In the genomic region with DNA sequence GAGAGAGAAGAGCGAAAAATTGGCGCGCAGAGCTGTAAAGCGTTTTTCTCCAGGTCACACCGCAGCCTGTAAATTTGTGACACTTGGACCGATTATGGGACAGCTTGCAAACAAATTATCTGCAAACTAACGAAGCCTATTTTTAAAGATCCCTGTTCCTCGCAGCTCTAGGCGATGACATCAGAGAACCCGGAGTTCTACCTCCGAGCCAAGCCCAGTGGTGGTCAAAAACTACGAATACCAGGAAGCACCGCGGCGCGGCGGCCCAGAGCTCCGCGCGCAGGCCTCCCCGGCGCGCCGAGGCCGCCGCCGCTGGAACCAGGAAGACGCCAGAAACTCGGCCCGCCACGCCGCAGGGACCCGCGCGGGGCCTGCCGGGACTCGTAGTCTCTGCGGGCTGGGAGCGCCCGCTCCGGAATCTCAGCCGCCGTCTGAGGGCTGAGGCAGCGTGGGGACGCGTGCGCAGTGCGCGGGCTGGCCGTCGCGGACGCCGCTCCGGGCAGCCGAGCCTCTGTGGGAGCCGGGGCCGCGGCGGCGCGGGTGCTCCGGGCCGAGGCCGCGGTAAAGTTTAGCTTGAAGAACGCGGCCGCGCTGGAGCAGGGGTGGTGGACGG, we compare ENCODE assay signal across 8 cellular contexts. TPM values are rescaled to one million over a fixed set of nuclear protein-coding genes. Genes with fewer than 3 reads are reported as not detected.
DNase-seq lines count a peak whose midpoint lies in the region; ATAC-seq and TF ChIP-seq lines count a peak whose summit lies in the region.

PLEKHA1 (plus strand) TSS at position 463 of the 613 bp plus-strand sequence. CDS start 18,493 bp downstream, outside the sequence.

- H3K4me1 Mint-ChIP-seq in Calu3 (ENCODE audit: low read depth, unreplicated experiment), result peaks cover 12% of the 10 kb centered on the region
- peaks cover 15% of the 10 kb centered on the region for H3K4me1 Mint-ChIP-seq in activated T-helper 1 cell treated with anti-CD3 and anti-CD28 coated beads, Interleukin-12 subunit alpha, Interleukin-12 subunit beta, Interleukin-2, Interleukin-4 antibody, amounts not matched to agents 30 ng/mL and 10 ng/mL and 1 ng/mL, durations not matched to agents 14 hours and 24 hours and 36 hours (ENCODE audit: low read depth)

- no peaks in the 10 kb centered on the region for H3K9me3 ChIP-seq in Peyer's patch
- H3K9me3 ChIP-seq in esophagus squamous epithelium, result no peaks in the 10 kb centered on the region
- no peaks in the 10 kb centered on the region for H3K9me3 ChIP-seq in muscle layer of colon (ENCODE audit: low read length)

- CTCF ChIA-PET in Calu3 (lab: Charles Lee), result interaction anchor here (1.0 to 2.2 kb wide), 6 partner anchors 13 to 75 kb away, joined by 3 to 8 read pairs (median 4); no protein-coding TSS in a partner anchor

- peak; percentile 87 for ATAC-seq in GM21529 (IDR thresholded peaks at IDR 0.05; ENCODE audit: unreplicated experiment)

- 11 to 14% methylated on average over 5 to 7 of the region's 71 CpGs for WGBS in esophagus squamous epithelium, 2 donors

- H3K4me3 Mint-ChIP-seq in Calu3 (ENCODE audit: low read depth, unreplicated experiment), result peak within 1 kb of the TSS; percentile 82
- H3K4me3 Mint-ChIP-seq in activated T-helper 1 cell treated with anti-CD3 and anti-CD28 coated beads, Interleukin-12 subunit alpha, Interleukin-12 subunit beta, Interleukin-2, Interleukin-4 antibody, amounts not matched to agents 30 ng/mL and 10 ng/mL and 1 ng/mL, durations not matched to agents 14 hours and 24 hours and 36 hours, result peak within 1 kb of the TSS; percentile 90

- TF ChIP-seq CTCF in Calu3 (IDR thresholded peaks at IDR 0.05; ENCODE audit: unreplicated experiment) (no peak), Peyer's patch (IDR thresholded peaks at IDR 0.05) (peak in 1 of 6 experiments; percentile 27), esophagus squamous epithelium (IDR thresholded peaks at IDR 0.05) (peak in 2 of 6 experiments; percentile 18 to 34)

- H3K27ac ChIP-seq in Peyer's patch (peak within 1 kb of the TSS; percentile 93 to 100 (median 96)), esophagus squamous epithelium (peak within 1 kb of the TSS; percentile 91 to 100 (median 98)), muscle layer of colon (ENCODE audit: low read depth, low read length) (peak within 1 kb of the TSS; percentile 96)

- peaks cover 24% of the 10 kb centered on the region for H3K36me3 Mint-ChIP-seq in Calu3 (ENCODE audit: insufficient read depth, unreplicated experiment)
- H3K36me3 Mint-ChIP-seq in activated T-helper 1 cell treated with anti-CD3 and anti-CD28 coated beads, Interleukin-12 subunit alpha, Interleukin-12 subunit beta, Interleukin-2, Interleukin-4 antibody, amounts not matched to agents 30 ng/mL and 10 ng/mL and 1 ng/mL, durations not matched to agents 14 hours and 24 hours and 36 hours (ENCODE audit: low read depth), result no peaks in the 10 kb centered on the region

- H3K27ac Mint-ChIP-seq in Calu3 (ENCODE audit: unreplicated experiment), result peak within 1 kb of the TSS; percentile 67
- H3K27ac Mint-ChIP-seq in activated T-helper 1 cell treated with anti-CD3 and anti-CD28 coated beads, Interleukin-12 subunit alpha, Interleukin-12 subunit beta, Interleukin-2, Interleukin-4 antibody, amounts not matched to agents 30 ng/mL and 10 ng/mL and 1 ng/mL, durations not matched to agents 14 hours and 24 hours and 36 hours, result peak within 1 kb of the TSS; percentile 92

- intact Hi-C loops in Calu3 (cut with micrococcal nuclease; ENCODE audit: unreplicated experiment) (no loop called here), esophagus squamous epithelium (cut with DNase I) (no loop called here)
- intact Hi-C loops in activated T-helper 1 cell treated with anti-CD3 and anti-CD28 coated beads, Interleukin-12 subunit alpha, Interleukin-12 subunit beta, Interleukin-2, Interleukin-4 antibody, amounts not matched to agents 30 ng/mL and 10 ng/mL and 1 ng/mL, durations not matched to agents 14 hours and 24 hours and 36 hours (cut with micrococcal nuclease), result loop anchor here (1.0 to 10.0 kb wide), 5 partner anchors 33 to 1520 kb away; partner anchors contain the start of genes ACADSB, FAM24B, IKZF5 and WDR11

- H3K4me1 ChIP-seq in Peyer's patch (peaks cover 0 to 18% (median 1%) of the 10 kb centered on the region in 4 donors), esophagus squamous epithelium (peaks cover 9 to 76% (median 32%) of the 10 kb centered on the region in 3 donors), muscle layer of colon (ENCODE audit: insufficient read depth, low read length) (peaks cover 20% of the 10 kb centered on the region)

- H3K9ac ChIP-seq in muscle layer of colon (ENCODE audit: low read length), result peak within 1 kb of the TSS; percentile 90

- no peaks in the 10 kb centered on the region for H3K27me3 Mint-ChIP-seq in Calu3 (ENCODE audit: unreplicated experiment)
- H3K27me3 Mint-ChIP-seq in activated T-helper 1 cell treated with anti-CD3 and anti-CD28 coated beads, Interleukin-12 subunit alpha, Interleukin-12 subunit beta, Interleukin-2, Interleukin-4 antibody, amounts not matched to agents 30 ng/mL and 10 ng/mL and 1 ng/mL, durations not matched to agents 14 hours and 24 hours and 36 hours (ENCODE audit: insufficient read depth), result peaks cover 52% of the 10 kb centered on the region

- BruUV-seq in Calu3 (replicated peaks; lab: Mats Ljungman, UMichigan), result no TSS peak

- H3K36me3 ChIP-seq in Peyer's patch, result no peaks in the 10 kb centered on the region
- peaks cover 0 to 7% (median 0%) of the 10 kb centered on the region in 3 donors for H3K36me3 ChIP-seq in esophagus squamous epithelium
- no peaks in the 10 kb centered on the region for H3K36me3 ChIP-seq in muscle layer of colon (ENCODE audit: insufficient read depth, low read length)

- DNase-seq in Calu3 (peak; percentile 92), HuH-7.5 (ENCODE audit: low spot score) (peak; percentile 75), Peyer's patch (peak; percentile 87 to 98 (median 97)), esophagus squamous epithelium (lab: John Stamatoyannopoulos, UW) (peak; percentile 57)
- peak; percentile 90 for DNase-seq in activated T-helper 1 cell treated with anti-CD3 and anti-CD28 coated beads, Interleukin-12 subunit alpha, Interleukin-12 subunit beta, Interleukin-2, Interleukin-4 antibody, amounts not matched to agents 30 ng/mL and 10 ng/mL and 1 ng/mL, durations not matched to agents 14 hours and 24 hours and 36 hours (ENCODE audit: low spot score)
- DNase-seq in stimulated activated CD8-positive, alpha-beta memory T cell treated with anti-CD3 and anti-CD28 coated beads, Interleukin-4, amount 100 ng/mL, for 48 hours, result peak; percentile 92

- no peaks in the 10 kb centered on the region for H3K27me3 ChIP-seq in Peyer's patch
- H3K27me3 ChIP-seq in esophagus squamous epithelium, result no peaks in the 10 kb centered on the region
- H3K27me3 ChIP-seq in muscle layer of colon (ENCODE audit: control insufficient read depth in 1 of 2, insufficient read depth in 2 of 2, low read length in 2 of 2), result no peaks in the 10 kb centered on the region

- no peaks in the 10 kb centered on the region for H3K9me3 Mint-ChIP-seq in Calu3 (ENCODE audit: low read depth, unreplicated experiment)
- H3K9me3 Mint-ChIP-seq in activated T-helper 1 cell treated with anti-CD3 and anti-CD28 coated beads, Interleukin-12 subunit alpha, Interleukin-12 subunit beta, Interleukin-2, Interleukin-4 antibody, amounts not matched to agents 30 ng/mL and 10 ng/mL and 1 ng/mL, durations not matched to agents 14 hours and 24 hours and 36 hours, result no peaks in the 10 kb centered on the region

- TF ChIP-seq POLR2A in Peyer's patch (IDR thresholded peaks at IDR 0.05) (peak; percentile 64 to 90), esophagus squamous epithelium (IDR thresholded peaks at IDR 0.05) (peak in 3 of 4 donors; percentile 81 to 95 (median 93))

- H3K4me3 ChIP-seq in Peyer's patch (peak within 1 kb of the TSS; percentile 81 to 99 (median 88)), esophagus squamous epithelium (peak within 1 kb of the TSS; percentile 72 to 99 (median 90)), muscle layer of colon (ENCODE audit: low read depth in 1 of 2, low read length in 2 of 2) (peak within 1 kb of the TSS; percentile 87 to 89)

RNA-seq across cellular contexts. Expression of gene PLEKHA1, which starts in this region (rescaled TPM):
- total RNA-seq in Calu3 (2022), result 29.4 and 31.0 TPM in 2 replicates
- total RNA-seq in Peyer's patch, result 10 to 100 TPM; 15.7 to 62.0 (median 43.9) TPM
- total RNA-seq in activated T-helper 1 cell treated with anti-CD3 and anti-CD28 coated beads, Interleukin-12 subunit alpha, Interleukin-12 subunit beta, Interleukin-2, Interleukin-4 antibody, amounts not matched to agents 30 ng/mL and 10 ng/mL and 1 ng/mL, durations not matched to agents 14 hours and 24 hours and 36 hours, result 4.1 and 5.6 TPM in 2 replicates
- total RNA-seq in esophagus squamous epithelium, result 10 to 100 TPM; 23.4 to 56.3 (median 35.9) TPM

Comparison
In these comparisons a context has a peak if more than half of its experiments do, and no peak if none do; other contexts are left out.
1. Peak in every context shown above with its lines: DNase-seq, ATAC-seq, H3K4me3 ChIP-seq and H3K27ac ChIP-seq.